8 cellular contexts compared by ENCODE assay signal in the genomic region with DNA sequence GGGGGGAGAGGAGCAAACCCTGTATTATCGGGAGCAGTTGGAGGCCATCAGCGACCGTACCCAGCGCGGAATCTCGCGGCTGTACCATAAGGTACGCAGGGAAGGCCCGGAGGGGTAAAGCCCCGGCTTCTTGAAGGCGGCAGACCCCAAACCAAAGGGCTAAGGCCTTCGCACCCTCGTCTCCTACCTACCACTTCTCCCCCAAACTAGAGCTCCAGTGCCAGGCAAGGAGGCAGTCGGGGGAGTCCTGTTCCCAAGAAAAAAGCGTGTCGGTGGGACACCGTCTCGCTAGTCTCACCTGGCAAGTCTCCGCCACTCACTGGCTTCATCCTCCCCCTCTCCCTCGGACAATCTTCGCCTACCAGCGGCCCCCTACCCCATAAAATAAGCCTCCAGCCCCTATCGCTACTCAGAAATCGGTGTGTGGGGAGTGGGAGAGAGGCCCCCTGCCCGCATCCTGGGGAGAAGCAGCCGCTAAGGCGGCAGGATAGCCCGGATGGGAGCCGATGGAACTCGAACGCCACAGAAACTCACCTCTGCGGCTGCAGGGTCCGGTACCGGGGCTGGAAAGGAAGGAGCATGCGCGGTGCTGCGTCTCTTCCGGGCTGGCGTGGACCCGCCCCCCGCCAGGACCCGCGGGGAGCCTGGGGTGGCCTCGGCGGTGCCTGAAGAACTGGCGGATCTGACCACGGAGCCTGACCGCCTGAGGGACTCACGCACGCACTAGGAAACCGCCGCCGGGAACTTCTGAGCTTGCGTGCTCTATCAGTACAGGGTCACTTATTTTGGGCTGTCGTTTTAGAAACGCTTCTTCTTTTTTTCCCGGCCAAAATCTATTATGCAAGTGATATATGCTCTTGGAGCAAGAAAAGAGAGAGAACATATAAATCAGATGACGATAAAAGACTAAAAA. TPM values are rescaled to one million over a fixed set of nuclear protein-coding genes. Genes with fewer than 3 reads are reported as not detected.
DNase-seq lines count a peak whose midpoint lies in the region; ATAC-seq and TF ChIP-seq lines count a peak whose summit lies in the region.

Gene RPS10 (minus strand): TSS at position 572 of the 913 bp plus-strand sequence. CDS start 848 bp downstream, outside the sequence.

- intact Hi-C loops in lower leg skin (cut with DNase I; ENCODE audit: low total_unique reads): no loop called here

- 0 to 1% methylated on average over 50 to 56 of the region's 58 CpGs for WGBS in lower leg skin, 2 donors

- peaks cover 43% of the 10 kb centered on the region for H3K36me3 Mint-ChIP-seq in activated CD8-positive, alpha-beta T cell treated with anti-CD3 and anti-CD28 coated beads, Interleukin-2, amount 10 ng/mL, durations not matched to agents 7 days and 5 days (ENCODE audit: low read depth)

- peak; percentile 28 to 92 (median 86) for DNase-seq in C1 segment of cervical spinal cord (lab: John Stamatoyannopoulos, UW)
- peak; percentile 67 for DNase-seq in HS-5 (ENCODE audit: low read depth)
- DNase-seq in NK-92 (lab: John Stamatoyannopoulos, UW; ENCODE audit: unreplicated experiment): peak; percentile 40
- peak; percentile 91 for DNase-seq in activated CD8-positive, alpha-beta T cell treated with anti-CD3 and anti-CD28 coated beads, Interleukin-2, amount 10 ng/mL, durations not matched to agents 7 days and 5 days
- DNase-seq in ecto neural progenitor cell (ENCODE audit: low spot score): peak; percentile 94
- peak; percentile 86 to 98 for DNase-seq in lower leg skin (ENCODE audit: low spot score in 2 of 2)
- DNase-seq in stimulated activated CD4-positive, alpha-beta T cell treated with anti-CD3 and anti-CD28 coated beads, Interleukin-4, amount 100 ng/mL, for 4 hours: peak; percentile 85 to 93

- no peak for TF ChIP-seq CTCF in lower leg skin (IDR thresholded peaks at IDR 0.05)

- H3K4me1 Mint-ChIP-seq in activated CD8-positive, alpha-beta T cell treated with anti-CD3 and anti-CD28 coated beads, Interleukin-2, amount 10 ng/mL, durations not matched to agents 7 days and 5 days (ENCODE audit: low read depth): peaks cover 35% of the 10 kb centered on the region

- H3K4me3 ChIP-seq in lower leg skin (ENCODE audit: low read depth, poor library complexity, severe bottlenecking): peak within 1 kb of the TSS; percentile 81

- H3K27ac Mint-ChIP-seq in activated CD8-positive, alpha-beta T cell treated with anti-CD3 and anti-CD28 coated beads, Interleukin-2, amount 10 ng/mL, durations not matched to agents 7 days and 5 days: peak within 1 kb of the TSS; percentile 98

- no peaks in the 10 kb centered on the region for H3K9me3 Mint-ChIP-seq in activated CD8-positive, alpha-beta T cell treated with anti-CD3 and anti-CD28 coated beads, Interleukin-2, amount 10 ng/mL, durations not matched to agents 7 days and 5 days (ENCODE audit: insufficient read depth)

- TF ChIP-seq POLR2A in lower leg skin (IDR thresholded peaks at IDR 0.05): no peak

- POLR2A ChIA-PET in activated CD8-positive, alpha-beta T cell treated with anti-CD3 and anti-CD28 coated beads, Interleukin-2, amount 10 ng/mL, durations not matched to agents 7 days and 5 days (lab: Charles Lee): interaction anchor here (0.6 to 2.7 kb wide), 16 partner anchors 11 to 637 kb away, joined by 3 to 16 read pairs (median 4); partner anchors contain the start of genes BLTP3A, HMGA1, LEMD2 and SMIM29

- CTCF ChIA-PET in activated CD8-positive, alpha-beta T cell treated with anti-CD3 and anti-CD28 coated beads, Interleukin-2, amount 10 ng/mL, durations not matched to agents 7 days and 5 days (lab: Charles Lee): interaction anchor here (1.0 to 6.4 kb wide), 6 partner anchors 10 to 270 kb away, joined by 3 to 39 read pairs (median 4); partner anchors contain the start of gene SMIM29

- ATAC-seq in GM19455 (IDR thresholded peaks at IDR 0.05; ENCODE audit: unreplicated experiment): peak; percentile 80
- ATAC-seq in activated CD8-positive, alpha-beta T cell treated with anti-CD3 and anti-CD28 coated beads, Interleukin-2, amount 10 ng/mL, durations not matched to agents 7 days and 5 days: peak; percentile 95

- H3K27me3 Mint-ChIP-seq in activated CD8-positive, alpha-beta T cell treated with anti-CD3 and anti-CD28 coated beads, Interleukin-2, amount 10 ng/mL, durations not matched to agents 7 days and 5 days (ENCODE audit: low read depth): peaks cover 8% of the 10 kb centered on the region

- peak within 1 kb of the TSS; percentile 99 for H3K4me3 Mint-ChIP-seq in activated CD8-positive, alpha-beta T cell treated with anti-CD3 and anti-CD28 coated beads, Interleukin-2, amount 10 ng/mL, durations not matched to agents 7 days and 5 days

RNA-seq across cellular contexts. Expression of gene RPS10, which starts in this region (rescaled TPM):
- 1,000 to 10,000 TPM; 1,272 to 1,289 TPM for total RNA-seq in activated CD8-positive, alpha-beta T cell treated with anti-CD3 and anti-CD28 coated beads, Interleukin-2, amount 10 ng/mL, durations not matched to agents 7 days and 5 days
- total RNA-seq in lower leg skin: 1,000 to 10,000 TPM; 2,250 to 4,289 (median 3,665) TPM

Comparison
In these comparisons a context has a peak if more than half of its experiments do, and no peak if none do; other contexts are left out.
1. Peak in every context shown above with its lines: DNase-seq, ATAC-seq and H3K4me3 ChIP-seq.
2. DNase-seq: peak in every context shown above with its lines; median percentile 94 in ecto neural progenitor cell; 92 in lower leg skin; 91 in activated CD8-positive, alpha-beta T cell treated with anti-CD3 and anti-CD28 coated beads, Interleukin-2, amount 10 ng/mL, durations not matched to agents 7 days and 5 days; 89 in stimulated activated CD4-positive, alpha-beta T cell treated with anti-CD3 and anti-CD28 coated beads, Interleukin-4, amount 100 ng/mL, for 4 hours; 86 in C1 segment of cervical spinal cord; 67 in HS-5; 40 in NK-92.